1 cellular context compared by ENCODE assay signal in genomic region chr17:68512247-68512966, GRCh38.
TF ChIP-seq lines count a peak whose summit lies in the region.

Gene PRKAR1A (plus strand): TSS chr17:68512430. CDS start chr17:68515400, 2,970 bp downstream.

TF ChIP-seq in K562, 482 proteins besides CTCF, POLR2A, EP300 and RAD21 (continued from another document and continues in another):
- TF ChIP-seq, protein P1, sequence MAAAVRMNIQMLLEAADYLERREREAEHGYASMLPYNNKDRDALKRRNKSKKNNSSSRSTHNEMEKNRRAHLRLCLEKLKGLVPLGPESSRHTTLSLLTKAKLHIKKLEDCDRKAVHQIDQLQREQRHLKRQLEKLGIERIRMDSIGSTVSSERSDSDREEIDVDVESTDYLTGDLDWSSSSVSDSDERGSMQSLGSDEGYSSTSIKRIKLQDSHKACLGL (CRISPR knock-in tag; IDR thresholded peaks at IDR 0.05; ENCODE audit: borderline replicate concordance, poor library complexity, severe bottlenecking), result no peak
- TF ChIP-seq POLR3G (IDR thresholded peaks at IDR 0.05; ENCODE audit: extremely low read depth, insufficient read length, insufficient replicate concordance) (no peak), HDAC6 (IDR thresholded peaks at IDR 0.05; ENCODE audit: low read depth, low read length) (no peak), JUN (IDR thresholded peaks at IDR 0.05; ENCODE audit: borderline replicate concordance, low read depth, low read length) (no peak), JUN (CRISPR knock-in tag; IDR thresholded peaks at IDR 0.05; ENCODE audit: borderline replicate concordance) (no peak), THRAP3 (IDR thresholded peaks at IDR 0.05; ENCODE audit: borderline replicate concordance) (no peak), NFIX (CRISPR knock-in tag; IDR thresholded peaks at IDR 0.05; ENCODE audit: low read depth) (no peak), SMAD1 (IDR thresholded peaks at IDR 0.05; ENCODE audit: low read depth, low read length, partially characterized antibody) (no peak), SMAD3 (CRISPR knock-in tag; conservative IDR thresholded peaks at IDR 0.05) (no peak), RUNX1 (IDR thresholded peaks at IDR 0.05; ENCODE audit: low read depth) (no peak), SIN3B (IDR thresholded peaks at IDR 0.05; ENCODE audit: low read depth) (peak; percentile 83), SP2 (IDR thresholded peaks at IDR 0.05; ENCODE audit: extremely low read depth, low read depth, low read length, poor library complexity, severe bottlenecking) (no peak), ETS1 (conservative IDR thresholded peaks at IDR 0.05; ENCODE audit: control insufficient read depth, low read depth, low read length) (peak; percentile 79; the same call in 1 of the 2 replicates), MTA3 (IDR thresholded peaks at IDR 0.05; ENCODE audit: borderline replicate concordance) (peak; percentile 12; the same call in 1 of the 2 replicates), ZNF584 (CRISPR knock-in tag; IDR thresholded peaks at IDR 0.05; ENCODE audit: low read depth) (0 out of 2 replicates have a peak, but pooled peaks have one; percentile 10), CCAR2 (IDR thresholded peaks at IDR 0.05; ENCODE audit: low read depth, low read length) (no peak), CEBPB (tag; IDR thresholded peaks at IDR 0.05) (no peak), ZNF175 (CRISPR knock-in tag; IDR thresholded peaks at IDR 0.05; ENCODE audit: low read depth) (0 out of 2 replicates have a peak, but pooled peaks have one; percentile 17), ZNF707 (CRISPR knock-in tag; conservative IDR thresholded peaks at IDR 0.05) (no peak), ZBTB33 (CRISPR knock-in tag; IDR thresholded peaks at IDR 0.05) (no peak), CTBP1 (IDR thresholded peaks at IDR 0.05; ENCODE audit: borderline replicate concordance) (no peak; the same call in 1 of the 2 replicates), MYNN (IDR thresholded peaks at IDR 0.05) (no peak), MYNN (CRISPR knock-in tag; IDR thresholded peaks at IDR 0.05) (no peak), ZNF347 (CRISPR knock-in tag; IDR thresholded peaks at IDR 0.05; ENCODE audit: low read depth) (no peak), MTF1 (CRISPR knock-in tag; IDR thresholded peaks at IDR 0.05; ENCODE audit: borderline replicate concordance) (no peak), MEF2A (IDR thresholded peaks at IDR 0.05; ENCODE audit: control insufficient read depth, low read depth, low read length) (no peak), ZNF224 (CRISPR knock-in tag; IDR thresholded peaks at IDR 0.05) (no peak), LARP7 (IDR thresholded peaks at IDR 0.05) (no peak), GATA2 (CRISPR knock-in tag; IDR thresholded peaks at IDR 0.05) (no peak), RBFOX2 (IDR thresholded peaks at IDR 0.05; ENCODE audit: low read depth, low read length) (peak; percentile 84), NBN (IDR thresholded peaks at IDR 0.05; ENCODE audit: low read depth) (no peak; the same call in 1 of the 2 replicates), PHF20 (IDR thresholded peaks at IDR 0.05; ENCODE audit: partially characterized antibody) (peak; percentile 38), BCOR (IDR thresholded peaks at IDR 0.05) (no peak), CXXC5 (CRISPR knock-in tag; IDR thresholded peaks at IDR 0.05) (peak; percentile 56), POLR2B (IDR thresholded peaks at IDR 0.05; ENCODE audit: low read depth, partially characterized antibody) (peak; percentile 67)
- TF ChIP-seq, protein P2, sequence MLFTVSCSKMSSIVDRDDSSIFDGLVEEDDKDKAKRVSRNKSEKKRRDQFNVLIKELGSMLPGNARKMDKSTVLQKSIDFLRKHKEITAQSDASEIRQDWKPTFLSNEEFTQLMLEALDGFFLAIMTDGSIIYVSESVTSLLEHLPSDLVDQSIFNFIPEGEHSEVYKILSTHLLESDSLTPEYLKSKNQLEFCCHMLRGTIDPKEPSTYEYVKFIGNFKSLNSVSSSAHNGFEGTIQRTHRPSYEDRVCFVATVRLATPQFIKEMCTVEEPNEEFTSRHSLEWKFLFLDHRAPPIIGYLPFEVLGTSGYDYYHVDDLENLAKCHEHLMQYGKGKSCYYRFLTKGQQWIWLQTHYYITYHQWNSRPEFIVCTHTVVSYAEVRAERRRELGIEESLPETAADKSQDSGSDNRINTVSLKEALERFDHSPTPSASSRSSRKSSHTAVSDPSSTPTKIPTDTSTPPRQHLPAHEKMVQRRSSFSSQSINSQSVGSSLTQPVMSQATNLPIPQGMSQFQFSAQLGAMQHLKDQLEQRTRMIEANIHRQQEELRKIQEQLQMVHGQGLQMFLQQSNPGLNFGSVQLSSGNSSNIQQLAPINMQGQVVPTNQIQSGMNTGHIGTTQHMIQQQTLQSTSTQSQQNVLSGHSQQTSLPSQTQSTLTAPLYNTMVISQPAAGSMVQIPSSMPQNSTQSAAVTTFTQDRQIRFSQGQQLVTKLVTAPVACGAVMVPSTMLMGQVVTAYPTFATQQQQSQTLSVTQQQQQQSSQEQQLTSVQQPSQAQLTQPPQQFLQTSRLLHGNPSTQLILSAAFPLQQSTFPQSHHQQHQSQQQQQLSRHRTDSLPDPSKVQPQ (CRISPR knock-in tag; IDR thresholded peaks at IDR 0.05; ENCODE audit: borderline replicate concordance), result no peak
- TF ChIP-seq, protein P3, sequence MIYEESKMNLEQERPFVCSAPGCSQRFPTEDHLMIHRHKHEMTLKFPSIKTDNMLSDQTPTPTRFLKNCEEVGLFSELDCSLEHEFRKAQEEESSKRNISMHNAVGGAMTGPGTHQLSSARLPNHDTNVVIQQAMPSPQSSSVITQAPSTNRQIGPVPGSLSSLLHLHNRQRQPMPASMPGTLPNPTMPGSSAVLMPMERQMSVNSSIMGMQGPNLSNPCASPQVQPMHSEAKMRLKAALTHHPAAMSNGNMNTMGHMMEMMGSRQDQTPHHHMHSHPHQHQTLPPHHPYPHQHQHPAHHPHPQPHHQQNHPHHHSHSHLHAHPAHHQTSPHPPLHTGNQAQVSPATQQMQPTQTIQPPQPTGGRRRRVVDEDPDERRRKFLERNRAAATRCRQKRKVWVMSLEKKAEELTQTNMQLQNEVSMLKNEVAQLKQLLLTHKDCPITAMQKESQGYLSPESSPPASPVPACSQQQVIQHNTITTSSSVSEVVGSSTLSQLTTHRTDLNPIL (CRISPR knock-in tag; IDR thresholded peaks at IDR 0.05), result no peak
- TF ChIP-seq, protein P4, sequence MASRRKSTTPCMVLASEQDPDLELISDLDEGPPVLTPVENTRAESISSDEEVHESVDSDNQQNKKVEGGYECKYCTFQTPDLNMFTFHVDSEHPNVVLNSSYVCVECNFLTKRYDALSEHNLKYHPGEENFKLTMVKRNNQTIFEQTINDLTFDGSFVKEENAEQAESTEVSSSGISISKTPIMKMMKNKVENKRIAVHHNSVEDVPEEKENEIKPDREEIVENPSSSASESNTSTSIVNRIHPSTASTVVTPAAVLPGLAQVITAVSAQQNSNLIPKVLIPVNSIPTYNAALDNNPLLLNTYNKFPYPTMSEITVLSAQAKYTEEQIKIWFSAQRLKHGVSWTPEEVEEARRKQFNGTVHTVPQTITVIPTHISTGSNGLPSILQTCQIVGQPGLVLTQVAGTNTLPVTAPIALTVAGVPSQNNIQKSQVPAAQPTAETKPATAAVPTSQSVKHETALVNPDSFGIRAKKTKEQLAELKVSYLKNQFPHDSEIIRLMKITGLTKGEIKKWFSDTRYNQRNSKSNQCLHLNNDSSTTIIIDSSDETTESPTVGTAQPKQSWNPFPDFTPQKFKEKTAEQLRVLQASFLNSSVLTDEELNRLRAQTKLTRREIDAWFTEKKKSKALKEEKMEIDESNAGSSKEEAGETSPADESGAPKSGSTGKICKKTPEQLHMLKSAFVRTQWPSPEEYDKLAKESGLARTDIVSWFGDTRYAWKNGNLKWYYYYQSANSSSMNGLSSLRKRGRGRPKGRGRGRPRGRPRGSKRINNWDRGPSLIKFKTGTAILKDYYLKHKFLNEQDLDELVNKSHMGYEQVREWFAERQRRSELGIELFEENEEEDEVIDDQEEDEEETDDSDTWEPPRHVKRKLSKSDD (conservative IDR thresholded peaks at IDR 0.05; ENCODE audit: low read length), result no peak
- TF ChIP-seq, protein P5, sequence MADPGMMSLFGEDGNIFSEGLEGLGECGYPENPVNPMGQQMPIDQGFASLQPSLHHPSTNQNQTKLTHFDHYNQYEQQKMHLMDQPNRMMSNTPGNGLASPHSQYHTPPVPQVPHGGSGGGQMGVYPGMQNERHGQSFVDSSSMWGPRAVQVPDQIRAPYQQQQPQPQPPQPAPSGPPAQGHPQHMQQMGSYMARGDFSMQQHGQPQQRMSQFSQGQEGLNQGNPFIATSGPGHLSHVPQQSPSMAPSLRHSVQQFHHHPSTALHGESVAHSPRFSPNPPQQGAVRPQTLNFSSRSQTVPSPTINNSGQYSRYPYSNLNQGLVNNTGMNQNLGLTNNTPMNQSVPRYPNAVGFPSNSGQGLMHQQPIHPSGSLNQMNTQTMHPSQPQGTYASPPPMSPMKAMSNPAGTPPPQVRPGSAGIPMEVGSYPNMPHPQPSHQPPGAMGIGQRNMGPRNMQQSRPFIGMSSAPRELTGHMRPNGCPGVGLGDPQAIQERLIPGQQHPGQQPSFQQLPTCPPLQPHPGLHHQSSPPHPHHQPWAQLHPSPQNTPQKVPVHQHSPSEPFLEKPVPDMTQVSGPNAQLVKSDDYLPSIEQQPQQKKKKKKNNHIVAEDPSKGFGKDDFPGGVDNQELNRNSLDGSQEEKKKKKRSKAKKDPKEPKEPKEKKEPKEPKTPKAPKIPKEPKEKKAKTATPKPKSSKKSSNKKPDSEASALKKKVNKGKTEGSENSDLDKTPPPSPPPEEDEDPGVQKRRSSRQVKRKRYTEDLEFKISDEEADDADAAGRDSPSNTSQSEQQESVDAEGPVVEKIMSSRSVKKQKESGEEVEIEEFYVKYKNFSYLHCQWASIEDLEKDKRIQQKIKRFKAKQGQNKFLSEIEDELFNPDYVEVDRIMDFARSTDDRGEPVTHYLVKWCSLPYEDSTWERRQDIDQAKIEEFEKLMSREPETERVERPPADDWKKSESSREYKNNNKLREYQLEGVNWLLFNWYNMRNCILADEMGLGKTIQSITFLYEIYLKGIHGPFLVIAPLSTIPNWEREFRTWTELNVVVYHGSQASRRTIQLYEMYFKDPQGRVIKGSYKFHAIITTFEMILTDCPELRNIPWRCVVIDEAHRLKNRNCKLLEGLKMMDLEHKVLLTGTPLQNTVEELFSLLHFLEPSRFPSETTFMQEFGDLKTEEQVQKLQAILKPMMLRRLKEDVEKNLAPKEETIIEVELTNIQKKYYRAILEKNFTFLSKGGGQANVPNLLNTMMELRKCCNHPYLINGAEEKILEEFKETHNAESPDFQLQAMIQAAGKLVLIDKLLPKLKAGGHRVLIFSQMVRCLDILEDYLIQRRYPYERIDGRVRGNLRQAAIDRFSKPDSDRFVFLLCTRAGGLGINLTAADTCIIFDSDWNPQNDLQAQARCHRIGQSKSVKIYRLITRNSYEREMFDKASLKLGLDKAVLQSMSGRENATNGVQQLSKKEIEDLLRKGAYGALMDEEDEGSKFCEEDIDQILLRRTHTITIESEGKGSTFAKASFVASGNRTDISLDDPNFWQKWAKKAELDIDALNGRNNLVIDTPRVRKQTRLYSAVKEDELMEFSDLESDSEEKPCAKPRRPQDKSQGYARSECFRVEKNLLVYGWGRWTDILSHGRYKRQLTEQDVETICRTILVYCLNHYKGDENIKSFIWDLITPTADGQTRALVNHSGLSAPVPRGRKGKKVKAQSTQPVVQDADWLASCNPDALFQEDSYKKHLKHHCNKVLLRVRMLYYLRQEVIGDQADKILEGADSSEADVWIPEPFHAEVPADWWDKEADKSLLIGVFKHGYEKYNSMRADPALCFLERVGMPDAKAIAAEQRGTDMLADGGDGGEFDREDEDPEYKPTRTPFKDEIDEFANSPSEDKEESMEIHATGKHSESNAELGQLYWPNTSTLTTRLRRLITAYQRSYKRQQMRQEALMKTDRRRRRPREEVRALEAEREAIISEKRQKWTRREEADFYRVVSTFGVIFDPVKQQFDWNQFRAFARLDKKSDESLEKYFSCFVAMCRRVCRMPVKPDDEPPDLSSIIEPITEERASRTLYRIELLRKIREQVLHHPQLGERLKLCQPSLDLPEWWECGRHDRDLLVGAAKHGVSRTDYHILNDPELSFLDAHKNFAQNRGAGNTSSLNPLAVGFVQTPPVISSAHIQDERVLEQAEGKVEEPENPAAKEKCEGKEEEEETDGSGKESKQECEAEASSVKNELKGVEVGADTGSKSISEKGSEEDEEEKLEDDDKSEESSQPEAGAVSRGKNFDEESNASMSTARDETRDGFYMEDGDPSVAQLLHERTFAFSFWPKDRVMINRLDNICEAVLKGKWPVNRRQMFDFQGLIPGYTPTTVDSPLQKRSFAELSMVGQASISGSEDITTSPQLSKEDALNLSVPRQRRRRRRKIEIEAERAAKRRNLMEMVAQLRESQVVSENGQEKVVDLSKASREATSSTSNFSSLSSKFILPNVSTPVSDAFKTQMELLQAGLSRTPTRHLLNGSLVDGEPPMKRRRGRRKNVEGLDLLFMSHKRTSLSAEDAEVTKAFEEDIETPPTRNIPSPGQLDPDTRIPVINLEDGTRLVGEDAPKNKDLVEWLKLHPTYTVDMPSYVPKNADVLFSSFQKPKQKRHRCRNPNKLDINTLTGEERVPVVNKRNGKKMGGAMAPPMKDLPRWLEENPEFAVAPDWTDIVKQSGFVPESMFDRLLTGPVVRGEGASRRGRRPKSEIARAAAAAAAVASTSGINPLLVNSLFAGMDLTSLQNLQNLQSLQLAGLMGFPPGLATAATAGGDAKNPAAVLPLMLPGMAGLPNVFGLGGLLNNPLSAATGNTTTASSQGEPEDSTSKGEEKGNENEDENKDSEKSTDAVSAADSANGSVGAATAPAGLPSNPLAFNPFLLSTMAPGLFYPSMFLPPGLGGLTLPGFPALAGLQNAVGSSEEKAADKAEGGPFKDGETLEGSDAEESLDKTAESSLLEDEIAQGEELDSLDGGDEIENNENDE (IDR thresholded peaks at IDR 0.05; ENCODE audit: low read depth, low read length), result no peak
